In genomic region chr1:40307186-40307585, GRCh38 we compare ENCODE assay signal across 2 cellular contexts.
A peak's percentile ranks its signal among the peaks of the same experiment; 100 is the strongest.
TF ChIP-seq lines count a peak whose summit lies in the region.

No MANE protein-coding gene starts in this region.

TF ChIP-seq in HEK293, 187 proteins besides CTCF, POLR2A, EP300 and RAD21:
- TF ChIP-seq ZNF16 (tag by site-specific recombination; IDR thresholded peaks at IDR 0.05; ENCODE audit: low read depth) (peak; percentile 68; the same call in 1 of the 2 replicates), OSR2 (tag by site-specific recombination; IDR thresholded peaks at IDR 0.05) (no peak)

TF ChIP-seq in K562, 482 proteins besides CTCF, POLR2A, EP300 and RAD21:
- no peak for TF ChIP-seq RBM17 (IDR thresholded peaks at IDR 0.05; ENCODE audit: borderline replicate concordance, low read depth, low read length)
- no peak for TF ChIP-seq REST (CRISPR knock-in tag; IDR thresholded peaks at IDR 0.05; ENCODE audit: low read depth)
- no peak for TF ChIP-seq RREB1 (CRISPR knock-in tag; IDR thresholded peaks at IDR 0.05)
- TF ChIP-seq THAP7 (CRISPR knock-in tag; IDR thresholded peaks at IDR 0.05) = no peak
- no peak for TF ChIP-seq BRD9 (IDR thresholded peaks at IDR 0.05; ENCODE audit: low read depth, partially characterized antibody)
- no peak for TF ChIP-seq CBFA2T2 (conservative IDR thresholded peaks at IDR 0.05)
- TF ChIP-seq ETS1 (conservative IDR thresholded peaks at IDR 0.05; ENCODE audit: control insufficient read depth, low read depth, low read length) = no peak
- TF ChIP-seq SUPT5H (IDR thresholded peaks at IDR 0.05) = no peak
- peak; percentile 48 for TF ChIP-seq CEBPB (tag; IDR thresholded peaks at IDR 0.05)
- TF ChIP-seq HNRNPH1 (optimal IDR thresholded peaks at IDR 0.05; ENCODE audit: low read depth, low read length) = no peak
- TF ChIP-seq ZBTB33 (CRISPR knock-in tag; IDR thresholded peaks at IDR 0.05) = peak; percentile 80
- TF ChIP-seq POU5F1 (IDR thresholded peaks at IDR 0.05; ENCODE audit: borderline replicate concordance, low read depth, low read length, partially characterized antibody) = no peak
- no peak for TF ChIP-seq CHD4 (IDR thresholded peaks at IDR 0.05; ENCODE audit: insufficient read depth, insufficient replicate concordance, low read depth, low read length, poor library complexity, severe bottlenecking)
- peak; percentile 38 for TF ChIP-seq ZFP36 (IDR thresholded peaks at IDR 0.05; ENCODE audit: low read depth, low read length, partially characterized antibody)
- no peak for TF ChIP-seq ZKSCAN1 (IDR thresholded peaks at IDR 0.05; ENCODE audit: low read depth, low read length)
